ENCODE assay signal across 8 cellular contexts in the genomic region with DNA sequence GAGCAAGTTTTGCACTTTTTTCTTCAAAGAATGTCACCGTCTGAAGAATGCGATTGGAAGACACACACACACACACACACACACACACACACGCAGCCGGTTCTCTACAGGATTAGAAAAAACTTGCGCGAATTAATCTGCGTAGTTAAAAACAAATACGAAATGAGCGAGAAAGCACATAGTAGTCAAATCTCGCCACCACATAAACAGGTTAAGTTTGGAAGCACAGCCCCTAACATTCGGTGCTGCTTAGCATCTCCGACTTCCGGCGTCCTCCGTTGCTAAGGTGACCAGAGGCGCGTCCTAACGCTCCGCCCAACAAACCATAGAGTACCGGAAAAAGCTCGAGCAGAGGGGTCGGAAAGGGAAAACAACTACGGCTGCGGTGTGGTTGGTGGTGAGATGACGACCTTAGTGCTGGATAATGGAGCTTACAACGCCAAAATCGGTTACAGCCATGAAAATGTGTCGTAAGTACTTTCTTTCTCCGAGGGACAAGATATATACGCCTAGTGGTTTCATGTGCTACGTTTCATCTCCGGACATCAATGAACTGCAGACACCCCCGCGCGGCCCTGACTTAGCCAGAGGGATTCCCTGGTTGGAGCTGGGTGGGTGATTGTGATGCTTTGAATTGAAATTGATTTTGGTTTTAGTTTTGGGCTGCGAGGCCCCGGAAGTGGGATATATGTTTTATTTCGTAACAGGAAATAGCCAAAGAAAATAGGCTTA. TPM values are rescaled to one million over a fixed set of nuclear protein-coding genes. Genes with fewer than 3 reads are reported as not detected.
A peak's percentile ranks its signal among the peaks of the same experiment; 100 is the strongest.
DNase-seq lines count a peak whose midpoint lies in the region; ATAC-seq and TF ChIP-seq lines count a peak whose summit lies in the region.

A gene (plus strand): TSS at position 366 of the 732 bp plus-strand sequence. CDS start 37 bp downstream, at position 403.

- H4K20me1 ChIP-seq in SK-N-SH (ENCODE audit: insufficient read depth) = no peaks in the 10 kb centered on the region

- CTCF ChIA-PET in SK-N-SH (lab: Yijun Ruan, JAX) = interaction anchor here (0.8 to 1.8 kb wide), 9 partner anchors 15 to 148 kb away, joined by 3 to 7 read pairs (median 4); no protein-coding TSS in a partner anchor

- POLR2A ChIA-PET in SK-N-SH (lab: Yijun Ruan, JAX) = interaction anchor here (0.8 to 2.3 kb wide), 6 partner anchors 9 to 66 kb away, joined by 3 to 12 read pairs (median 6); a partner anchor contains a TSS

- peak within 1 kb of the TSS; percentile 95 for H3K27ac Mint-ChIP-seq in osteocyte (ENCODE audit: unreplicated experiment)

- H3K36me3 Mint-ChIP-seq in osteocyte (ENCODE audit: unreplicated experiment) = no peaks in the 10 kb centered on the region

- ATAC-seq in HG02571 (IDR thresholded peaks at IDR 0.05; ENCODE audit: unreplicated experiment) = peak; percentile 91

- H3K4me3 Mint-ChIP-seq in osteocyte (ENCODE audit: unreplicated experiment) = peak within 1 kb of the TSS; percentile 92

- H3K4me1 ChIP-seq in SK-N-SH (ENCODE audit: control insufficient read depth in 1 of 2, insufficient read depth in 2 of 2, low read depth in 1 of 2, low read length in 1 of 2) (peaks cover 5 to 15% of the 10 kb centered on the region in 2 experiments; a peak in 2 of 4 replicates), thymus (ENCODE audit: control insufficient read depth, insufficient read depth, low read length) (peaks cover 10% of the 10 kb centered on the region)

- 2% methylated on average over 38 of the region's 38 CpGs for WGBS in SK-N-SH (ENCODE audit: low lambda C conversion rate)
- under 1% methylated on average over 38 of the region's 38 CpGs for WGBS in thymus

- no peaks in the 10 kb centered on the region for H3K9me2 ChIP-seq in SK-N-SH

- H3K79me2 ChIP-seq in SK-N-SH (ENCODE audit: insufficient read depth) = peaks cover 45% of the 10 kb centered on the region

- peak within 1 kb of the TSS; percentile 96 for H2AFZ ChIP-seq in SK-N-SH (ENCODE audit: low read depth)

- peak within 1 kb of the TSS; percentile 98 for H3K4me3 ChIP-seq in GM08714 (ENCODE audit: low read length)
- peak within 1 kb of the TSS; percentile 79 to 96 for H3K4me3 ChIP-seq in SK-N-SH (ENCODE audit: low read depth in 2 of 2, low read length in 1 of 2)
- H3K4me3 ChIP-seq in thymus (ENCODE audit: low read length) = peak within 1 kb of the TSS; percentile 59

- no peaks in the 10 kb centered on the region for H3K9me3 Mint-ChIP-seq in osteocyte (ENCODE audit: unreplicated experiment)

- H3K27me3 Mint-ChIP-seq in osteocyte (ENCODE audit: unreplicated experiment) = no peaks in the 10 kb centered on the region

- no peaks in the 10 kb centered on the region for H3K27me3 ChIP-seq in SK-N-SH (ENCODE audit: insufficient read depth)
- H3K27me3 ChIP-seq in thymus (ENCODE audit: control insufficient read depth, insufficient read depth) = no peaks in the 10 kb centered on the region

- DNase-seq in NCI-H1048 (lab: John Stamatoyannopoulos, UW) (peak; percentile 81), SK-N-SH (peak; percentile 90), glomerular visceral epithelial cell (ENCODE audit: extremely low spot score) (peak; percentile 94), osteocyte (ENCODE audit: extremely low spot score, unreplicated experiment) (peak; percentile 95)
- peak; percentile 96 for DNase-seq in activated naive CD4-positive, alpha-beta T cell treated with anti-CD3 and anti-CD28 coated beads, Interleukin-2, amount 50 U/mL, for 16 hours

- no peak for TF ChIP-seq EP300 in SK-N-SH (IDR thresholded peaks at IDR 0.05; ENCODE audit: borderline replicate concordance in 1 of 2, low read depth in 1 of 2, low read length in 1 of 2)

- H3K4me2 ChIP-seq in SK-N-SH = peak within 1 kb of the TSS; percentile 81

- H3K4me1 Mint-ChIP-seq in osteocyte (ENCODE audit: unreplicated experiment) = peaks cover 15% of the 10 kb centered on the region

- H3K9me3 ChIP-seq in SK-N-SH (no peaks in the 10 kb centered on the region), thymus (ENCODE audit: control insufficient read depth) (peaks cover 1% of the 10 kb centered on the region)

- peak within 1 kb of the TSS; percentile 80 to 86 for H3K27ac ChIP-seq in SK-N-SH (ENCODE audit: low read depth in 2 of 2, low read length in 1 of 2)
- peak within 1 kb of the TSS; percentile 80 for H3K27ac ChIP-seq in thymus (ENCODE audit: low read depth)

- peak within 1 kb of the TSS; percentile 82 for H3K9ac ChIP-seq in SK-N-SH

- peaks cover 8 to 10% of the 10 kb centered on the region in 2 experiments for H3K36me3 ChIP-seq in SK-N-SH (replicated peaks in 1 of 2; ENCODE audit: control insufficient read depth in 1 of 2, insufficient read depth in 2 of 2, low read length in 1 of 2)
- no peaks in the 10 kb centered on the region for H3K36me3 ChIP-seq in thymus (ENCODE audit: control insufficient read depth, insufficient read depth)

- TF ChIP-seq RAD21 in SK-N-SH (IDR thresholded peaks at IDR 0.05; ENCODE audit: low read length) = no peak; the same call in 1 of the 2 replicates

- peaks cover 16% of the 10 kb centered on the region for H3F3A ChIP-seq in SK-N-SH (replicated peaks; ENCODE audit: insufficient read depth)

- TF ChIP-seq CTCF in SK-N-SH (IDR thresholded peaks at IDR 0.05) = no peak
- no peak for TF ChIP-seq CTCF in osteocyte (IDR thresholded peaks at IDR 0.05)

TF ChIP-seq in SK-N-SH, 30 proteins besides CTCF, POLR2A, EP300 and RAD21 (continues in another document):
- TF ChIP-seq GABPA (IDR thresholded peaks at IDR 0.05; ENCODE audit: low read depth) (peak; percentile 88), SIN3A (IDR thresholded peaks at IDR 0.05; ENCODE audit: borderline replicate concordance, low read depth, low read length) (peak; percentile 99), NRF1 (IDR thresholded peaks at IDR 0.05; ENCODE audit: low read depth, low read length) (no peak), SMC3 (IDR thresholded peaks at IDR 0.05; ENCODE audit: low read depth, low read length) (0 out of 2 replicates have a peak, but pooled peaks have one; percentile 11), FOXM1 (IDR thresholded peaks at IDR 0.05; ENCODE audit: low read depth) (no peak), POLR2AphosphoS5 (IDR thresholded peaks at IDR 0.05; ENCODE audit: low read depth, low read length) (peak; percentile 95), CHD2 (IDR thresholded peaks at IDR 0.05; ENCODE audit: low read length, partially characterized antibody) (peak; percentile 55), ELF1 (IDR thresholded peaks at IDR 0.05) (peak; percentile 98), YY1 (IDR thresholded peaks at IDR 0.05; ENCODE audit: low read depth) (peak; percentile 73; the same call in 1 of the 2 replicates)
- TF ChIP-seq, protein P1, sequence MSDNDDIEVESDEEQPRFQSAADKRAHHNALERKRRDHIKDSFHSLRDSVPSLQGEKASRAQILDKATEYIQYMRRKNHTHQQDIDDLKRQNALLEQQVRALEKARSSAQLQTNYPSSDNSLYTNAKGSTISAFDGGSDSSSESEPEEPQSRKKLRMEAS (IDR thresholded peaks at IDR 0.05; ENCODE audit: low read depth) = peak; percentile 87
- TF ChIP-seq, protein P2, sequence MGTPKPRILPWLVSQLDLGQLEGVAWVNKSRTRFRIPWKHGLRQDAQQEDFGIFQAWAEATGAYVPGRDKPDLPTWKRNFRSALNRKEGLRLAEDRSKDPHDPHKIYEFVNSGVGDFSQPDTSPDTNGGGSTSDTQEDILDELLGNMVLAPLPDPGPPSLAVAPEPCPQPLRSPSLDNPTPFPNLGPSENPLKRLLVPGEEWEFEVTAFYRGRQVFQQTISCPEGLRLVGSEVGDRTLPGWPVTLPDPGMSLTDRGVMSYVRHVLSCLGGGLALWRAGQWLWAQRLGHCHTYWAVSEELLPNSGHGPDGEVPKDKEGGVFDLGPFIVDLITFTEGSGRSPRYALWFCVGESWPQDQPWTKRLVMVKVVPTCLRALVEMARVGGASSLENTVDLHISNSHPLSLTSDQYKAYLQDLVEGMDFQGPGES (IDR thresholded peaks at IDR 0.05; ENCODE audit: low read depth, low read length) = no peak
- TF ChIP-seq, protein P3, sequence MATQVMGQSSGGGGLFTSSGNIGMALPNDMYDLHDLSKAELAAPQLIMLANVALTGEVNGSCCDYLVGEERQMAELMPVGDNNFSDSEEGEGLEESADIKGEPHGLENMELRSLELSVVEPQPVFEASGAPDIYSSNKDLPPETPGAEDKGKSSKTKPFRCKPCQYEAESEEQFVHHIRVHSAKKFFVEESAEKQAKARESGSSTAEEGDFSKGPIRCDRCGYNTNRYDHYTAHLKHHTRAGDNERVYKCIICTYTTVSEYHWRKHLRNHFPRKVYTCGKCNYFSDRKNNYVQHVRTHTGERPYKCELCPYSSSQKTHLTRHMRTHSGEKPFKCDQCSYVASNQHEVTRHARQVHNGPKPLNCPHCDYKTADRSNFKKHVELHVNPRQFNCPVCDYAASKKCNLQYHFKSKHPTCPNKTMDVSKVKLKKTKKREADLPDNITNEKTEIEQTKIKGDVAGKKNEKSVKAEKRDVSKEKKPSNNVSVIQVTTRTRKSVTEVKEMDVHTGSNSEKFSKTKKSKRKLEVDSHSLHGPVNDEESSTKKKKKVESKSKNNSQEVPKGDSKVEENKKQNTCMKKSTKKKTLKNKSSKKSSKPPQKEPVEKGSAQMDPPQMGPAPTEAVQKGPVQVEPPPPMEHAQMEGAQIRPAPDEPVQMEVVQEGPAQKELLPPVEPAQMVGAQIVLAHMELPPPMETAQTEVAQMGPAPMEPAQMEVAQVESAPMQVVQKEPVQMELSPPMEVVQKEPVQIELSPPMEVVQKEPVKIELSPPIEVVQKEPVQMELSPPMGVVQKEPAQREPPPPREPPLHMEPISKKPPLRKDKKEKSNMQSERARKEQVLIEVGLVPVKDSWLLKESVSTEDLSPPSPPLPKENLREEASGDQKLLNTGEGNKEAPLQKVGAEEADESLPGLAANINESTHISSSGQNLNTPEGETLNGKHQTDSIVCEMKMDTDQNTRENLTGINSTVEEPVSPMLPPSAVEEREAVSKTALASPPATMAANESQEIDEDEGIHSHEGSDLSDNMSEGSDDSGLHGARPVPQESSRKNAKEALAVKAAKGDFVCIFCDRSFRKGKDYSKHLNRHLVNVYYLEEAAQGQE (IDR thresholded peaks at IDR 0.05; ENCODE audit: low read depth, low read length) = no peak
- TF ChIP-seq, protein P4, sequence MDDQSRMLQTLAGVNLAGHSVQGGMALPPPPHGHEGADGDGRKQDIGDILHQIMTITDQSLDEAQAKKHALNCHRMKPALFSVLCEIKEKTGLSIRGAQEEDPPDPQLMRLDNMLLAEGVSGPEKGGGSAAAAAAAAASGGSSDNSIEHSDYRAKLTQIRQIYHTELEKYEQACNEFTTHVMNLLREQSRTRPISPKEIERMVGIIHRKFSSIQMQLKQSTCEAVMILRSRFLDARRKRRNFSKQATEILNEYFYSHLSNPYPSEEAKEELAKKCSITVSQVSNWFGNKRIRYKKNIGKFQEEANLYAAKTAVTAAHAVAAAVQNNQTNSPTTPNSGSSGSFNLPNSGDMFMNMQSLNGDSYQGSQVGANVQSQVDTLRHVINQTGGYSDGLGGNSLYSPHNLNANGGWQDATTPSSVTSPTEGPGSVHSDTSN (IDR thresholded peaks at IDR 0.05) = peak; percentile 12; the same call in 1 of the 2 replicates

RNA-seq across cellular contexts. Expression of the gene that starts here (rescaled TPM):
- 20.6 and 21.5 TPM in 2 replicates for polyA plus RNA-seq in SK-N-SH (2012; rRNA removed)
- polyA plus RNA-seq in SK-N-SH (2012; cell fraction: cytosol; rRNA removed) = 29.8 and 53.4 TPM in 2 replicates
- 8.3 and 25.6 TPM in 2 replicates for polyA plus RNA-seq in SK-N-SH (2012; cell fraction: nucleus; rRNA removed)
- total RNA-seq in osteocyte = 20.2 and 26.1 TPM in 2 replicates
- polyA plus RNA-seq in thymus = 39.9 TPM

Comparison
In these comparisons a context has a peak if more than half of its experiments do, and no peak if none do; other contexts are left out.
1. Peak in every context shown above with its lines: DNase-seq, ATAC-seq, H3K4me3 ChIP-seq and H3K27ac ChIP-seq.